9 cellular contexts compared by ENCODE assay signal in genomic region chr12:119669744-119670472, GRCh38. TPM values are rescaled to one million over a fixed set of nuclear protein-coding genes. Genes with fewer than 3 reads are reported as not detected.
A peak's percentile ranks its signal among the peaks of the same experiment; 100 is the strongest.
DNase-seq lines count a peak whose midpoint lies in the region; ATAC-seq and TF ChIP-seq lines count a peak whose summit lies in the region.
"Had no signal": no experiment of that assay in that cellular context is flagged by ENCODE, and none has a peak within 500 bp of the region (broad histone marks: within the 10 kb centered on the region; RNA-seq: fewer than 3 reads in every experiment).

No MANE protein-coding gene starts in this region.

- peak overlapping the region; percentile 94 for H3K4me2 ChIP-seq in Loucy (ENCODE audit: low read depth, low read length, poor library complexity, severe bottlenecking)

- CTCF ChIA-PET in CD8-positive, alpha-beta T cell (lab: Charles Lee), result interaction anchor here (1.6 kb wide), 1 partner anchor 11 kb away, joined by 6 read pairs; no protein-coding TSS in a partner anchor

- DNase-seq in CD8-positive, alpha-beta T cell, result no peak
- DNase-seq in body of pancreas (peak; percentile 44 to 83 (median 64)), aorta (no peak), hippocampal formation (lab: John Stamatoyannopoulos, UW) (no peak), kidney glomerular epithelial cell (lab: John Stamatoyannopoulos, UW) (no peak), brain microvascular endothelial cell (no peak)
- DNase-seq: stimulated activated CD8-positive, alpha-beta memory T cell treated with anti-CD3 and anti-CD28 coated beads, Interleukin-4, amount 100 ng/mL, for 48 hours had no signal

- H3K27ac Mint-ChIP-seq in CD8-positive, alpha-beta T cell, result peak overlapping the region; percentile 50

- H4K20me1 ChIP-seq in Loucy (ENCODE audit: insufficient read depth, low read length, poor library complexity, severe bottlenecking), result peaks cover 34% of the 10 kb centered on the region

- no peak overlapping the region for H2AFZ ChIP-seq in Loucy (ENCODE audit: low read length)

- H3K9me2 ChIP-seq in Loucy (replicated peaks; ENCODE audit: low read depth, low read length), result no peaks in the 10 kb centered on the region

- 9 to 14% methylated on average over 8 to 11 of the region's 11 CpGs for WGBS in body of pancreas, 2 donors
- WGBS in aorta, 2 donors, result 60 to 63% methylated on average over 11 of the region's 11 CpGs

- no peak overlapping the region for H3K4me3 ChIP-seq in CD8-positive, alpha-beta T cell (ENCODE audit: low read depth, low read length)
- peak overlapping the region; percentile 69 for H3K4me3 ChIP-seq in Loucy (ENCODE audit: low read length, poor library complexity, severe bottlenecking)
- no peak overlapping the region for H3K4me3 ChIP-seq in body of pancreas
- peak overlapping the region in 1 of 2 donors; percentile 32 for H3K4me3 ChIP-seq in muscle layer of duodenum (ENCODE audit: low read depth in 1 of 2, low read length in 2 of 2)
- no peak overlapping the region for H3K4me3 ChIP-seq in aorta (ENCODE audit: low read length in 2 of 2)
- no peak overlapping the region for H3K4me3 ChIP-seq in brain microvascular endothelial cell (ENCODE audit: low read depth, low read length)

- H3K36me3 Mint-ChIP-seq in CD8-positive, alpha-beta T cell, result peaks cover 49% of the 10 kb centered on the region

- H3K9me3 Mint-ChIP-seq in CD8-positive, alpha-beta T cell, result no peaks in the 10 kb centered on the region

- TF ChIP-seq POLR2A in body of pancreas (IDR thresholded peaks at IDR 0.05), result peak; percentile 38 to 80 (median 63)

- no peaks in the 10 kb centered on the region for H3K9me3 ChIP-seq in CD8-positive, alpha-beta T cell (ENCODE audit: low read length)
- H3K9me3 ChIP-seq in Loucy (ENCODE audit: insufficient read depth, low read depth, low read length) (no peaks in the 10 kb centered on the region), body of pancreas (no peaks in the 10 kb centered on the region), muscle layer of duodenum (ENCODE audit: control insufficient read depth in 1 of 2, low read length in 2 of 2) (no peaks in the 10 kb centered on the region), aorta (ENCODE audit: control insufficient read depth, low read length) (no peaks in the 10 kb centered on the region)

- peaks cover 36% of the 10 kb centered on the region for H3K4me1 ChIP-seq in CD8-positive, alpha-beta T cell (ENCODE audit: insufficient read depth, low read length)
- H3K4me1 ChIP-seq in Loucy (ENCODE audit: insufficient read depth, low read length, poor library complexity, severe bottlenecking), result peaks cover 83% of the 10 kb centered on the region
- H3K4me1 ChIP-seq in body of pancreas, result peaks cover 38% of the 10 kb centered on the region
- H3K4me1 ChIP-seq in muscle layer of duodenum (ENCODE audit: control insufficient read depth in 1 of 2, insufficient read depth in 2 of 2, low read length in 2 of 2), result peaks cover 7 to 22% of the 10 kb centered on the region in 2 donors
- no peaks in the 10 kb centered on the region for H3K4me1 ChIP-seq in aorta (ENCODE audit: control insufficient read depth in 1 of 2, insufficient read depth in 2 of 2, low read length in 2 of 2)

- TF ChIP-seq CTCF in CD8-positive, alpha-beta T cell (IDR thresholded peaks at IDR 0.05), result no peak
- TF ChIP-seq CTCF in Loucy (conservative IDR thresholded peaks at IDR 0.05; ENCODE audit: low read length) (no peak), body of pancreas (IDR thresholded peaks at IDR 0.05) (no peak), brain microvascular endothelial cell (IDR thresholded peaks at IDR 0.05; ENCODE audit: low read depth, low read length, missing control alignments) (no peak)

- peaks cover 66% of the 10 kb centered on the region for H3K4me1 Mint-ChIP-seq in CD8-positive, alpha-beta T cell (ENCODE audit: low read depth)

- peaks cover 20% of the 10 kb centered on the region; the same call in 1 of the 2 replicates for H3F3A ChIP-seq in Loucy (ENCODE audit: low read depth)

- no peaks in the 10 kb centered on the region for H3K27me3 ChIP-seq in CD8-positive, alpha-beta T cell (ENCODE audit: insufficient read depth, low read length)
- H3K27me3 ChIP-seq in Loucy (ENCODE audit: insufficient read depth, low read length, poor library complexity, severe bottlenecking) (peaks cover 5% of the 10 kb centered on the region), body of pancreas (no peaks in the 10 kb centered on the region), muscle layer of duodenum (ENCODE audit: low read depth, low read length) (no peaks in the 10 kb centered on the region), aorta (ENCODE audit: control insufficient read depth in 1 of 2, insufficient read depth in 2 of 2, low read length in 1 of 2) (no peaks in the 10 kb centered on the region), brain microvascular endothelial cell (replicated peaks) (no peaks in the 10 kb centered on the region)

- peak overlapping the region; percentile 4 for H3K4me3 Mint-ChIP-seq in CD8-positive, alpha-beta T cell

- peaks cover 32% of the 10 kb centered on the region for H3K36me3 ChIP-seq in CD8-positive, alpha-beta T cell (ENCODE audit: insufficient read depth, low read length)
- H3K36me3 ChIP-seq in Loucy (ENCODE audit: insufficient read depth, low read length) (peaks cover 26% of the 10 kb centered on the region; the same call in 1 of the 2 replicates), body of pancreas (replicated peaks in 1 of 2; ENCODE audit: insufficient read depth in 1 of 2, low read depth in 2 of 2) (peaks cover 10 to 20% of the 10 kb centered on the region in 2 donors), muscle layer of duodenum (ENCODE audit: control insufficient read depth in 1 of 2, insufficient read depth in 2 of 2, low read length in 2 of 2) (peaks cover 38 to 46% of the 10 kb centered on the region in 2 donors), aorta (ENCODE audit: control insufficient read depth in 1 of 2, insufficient read depth in 2 of 2, low read length in 1 of 2) (peaks cover 0 to 4% of the 10 kb centered on the region in 2 donors), brain microvascular endothelial cell (replicated peaks) (peaks cover 26% of the 10 kb centered on the region)

- no peak for ATAC-seq in CD8-positive, alpha-beta T cell
- ATAC-seq in body of pancreas (peak; percentile 34), aorta (ENCODE audit: low FRiP score) (no peak)

- no peaks in the 10 kb centered on the region for H3K27me3 Mint-ChIP-seq in CD8-positive, alpha-beta T cell (ENCODE audit: low read depth)

- peak overlapping the region; percentile 61 for H3K9ac ChIP-seq in Loucy (ENCODE audit: low read depth, low read length, poor library complexity, severe bottlenecking)

- intact Hi-C loops in CD8-positive, alpha-beta T cell (cut with DNase I, micrococcal nuclease), result loop anchor here (5.0 to 10.0 kb wide), 6 partner anchors 207 to 1653 kb away; partner anchors contain the start of genes BICDL1 (in 1 of the 2), CIT (in 1 of the 2), RFC5 (in 1 of the 2) and WSB2 (in 1 of the 2)
- intact Hi-C loops in body of pancreas (cut with DNase I), result loop anchor here (10.0 kb wide), 1 partner anchor 115 kb away; no protein-coding TSS in a partner anchor
- intact Hi-C loops in aorta (cut with DNase I), result loop anchor here (5.0 to 10.0 kb wide), 2 partner anchors 215 to 1288 kb away; no protein-coding TSS in a partner anchor

- in situ Hi-C loops in brain microvascular endothelial cell (cut with HindIII; ENCODE audit: low pct_ligation_motif_present, low sequenced_read_pairs), result no loop called here

- H3K27ac ChIP-seq in CD8-positive, alpha-beta T cell (ENCODE audit: low read depth, low read length), result no peak overlapping the region
- H3K27ac ChIP-seq in body of pancreas, result peak overlapping the region; percentile 83 to 96 (median 93)
- H3K27ac ChIP-seq in muscle layer of duodenum (ENCODE audit: low read length), result peak overlapping the region; percentile 73
- H3K27ac ChIP-seq in aorta (ENCODE audit: low read depth in 1 of 2, low read length in 2 of 2), result no peak overlapping the region
- no peak overlapping the region for H3K27ac ChIP-seq in brain microvascular endothelial cell

- POLR2A ChIA-PET in CD8-positive, alpha-beta T cell (lab: Charles Lee), result no interaction called here

- peaks cover 62% of the 10 kb centered on the region for H3K79me2 ChIP-seq in Loucy (ENCODE audit: insufficient read depth, low read length)

RNA-seq across cellular contexts. Expression of gene PRKAB1, which starts 2.0 kb away (rescaled TPM):
- 10 to 100 TPM; 17.9 to 23.7 TPM for total RNA-seq in CD8-positive, alpha-beta T cell
- total RNA-seq in body of pancreas (10 to 100 TPM; 13.5 to 20.5 TPM), aorta (10 to 100 TPM; 25.6 to 27.0 TPM)
- 10 to 100 TPM in 1 of 2 donors, 1 to 10 TPM in 1; 8.8 to 25.0 TPM for polyA plus RNA-seq in aorta

Comparison
In these comparisons a context has a peak if more than half of its experiments do, and no peak if none do; other contexts are left out.
1. DNase-seq: peak in body of pancreas (4 of 4); none in CD8-positive, alpha-beta T cell (0 of 7), aorta (0 of 2), hippocampal formation (0 of 2), kidney glomerular epithelial cell (single experiment) and brain microvascular endothelial cell (single experiment).
2. H3K27ac ChIP-seq: peak in body of pancreas (4 of 4) and muscle layer of duodenum (single experiment); none in CD8-positive, alpha-beta T cell (single experiment), aorta (0 of 2) and brain microvascular endothelial cell (single experiment).